In genomic region chr20:25865715-25866656, GRCh38 we compare ENCODE assay signal across 7 cellular contexts.
DNase-seq lines count a peak whose midpoint lies in the region; ATAC-seq and TF ChIP-seq lines count a peak whose summit lies in the region.

No MANE protein-coding gene starts in this region.

- H3K4me1 Mint-ChIP-seq in activated B cell treated with CpG ODN at 0.5 μM for 24 hours = peaks cover 36% of the 10 kb centered on the region

- no peak for TF ChIP-seq CTCF in activated B cell treated with CpG ODN at 0.5 μM for 24 hours (IDR thresholded peaks at IDR 0.05)
- TF ChIP-seq CTCF in cardiac fibroblast (IDR thresholded peaks at IDR 0.05; ENCODE audit: low read depth, low read length) = no peak
- no peak for TF ChIP-seq CTCF in spleen (IDR thresholded peaks at IDR 0.05 in 8 of 11, conservative IDR thresholded peaks at IDR 0.05 in 3 of 11)

- WGBS in spleen, 5 donors = 26 to 40% (median 28%) methylated on average over 33 to 43 of the region's 43 CpGs

- H3K36me3 ChIP-seq in spleen = no peaks in the 10 kb centered on the region

- peak overlapping the region; percentile 61 for H3K4me3 Mint-ChIP-seq in activated B cell treated with CpG ODN at 0.5 μM for 24 hours

- no peak overlapping the region for H3K27ac Mint-ChIP-seq in activated B cell treated with CpG ODN at 0.5 μM for 24 hours

- H3K9me3 ChIP-seq in spleen = no peaks in the 10 kb centered on the region

- H3K27me3 ChIP-seq in spleen (replicated peaks in 1 of 7) = peaks cover 0 to 85% (median 19%) of the 10 kb centered on the region in 7 donors

- no peak overlapping the region for H3K27ac ChIP-seq in spleen

- ATAC-seq in GM19372 (IDR thresholded peaks at IDR 0.05; ENCODE audit: low read depth, unreplicated experiment) = peak; percentile 45
- peak; percentile 42 for ATAC-seq in activated B cell treated with CpG ODN at 0.5 μM for 24 hours (ENCODE audit: low read depth)
- ATAC-seq in HG03439 (IDR thresholded peaks at IDR 0.05; ENCODE audit: unreplicated experiment) = no peak

- no peak for TF ChIP-seq POLR2A in spleen (IDR thresholded peaks at IDR 0.05)

- peaks cover 57% of the 10 kb centered on the region for H3K27me3 Mint-ChIP-seq in activated B cell treated with CpG ODN at 0.5 μM for 24 hours

- peak overlapping the region; percentile 32 to 34 for H3K4me3 ChIP-seq in cardiac fibroblast (replicated peaks in 1 of 2; ENCODE audit: low read depth in 2 of 2, low read length in 2 of 2)
- H3K4me3 ChIP-seq in spleen = peak overlapping the region in 6 of 8 donors; percentile 16 to 62 (median 28)

- H3K9me3 Mint-ChIP-seq in activated B cell treated with CpG ODN at 0.5 μM for 24 hours = peaks cover 2% of the 10 kb centered on the region

- peak; percentile 64 to 90 (median 80) for DNase-seq in NCI-H1417 (lab: John Stamatoyannopoulos, UW)
- DNase-seq in activated B cell treated with CpG ODN at 0.5 μM for 24 hours = peak; percentile 46
- DNase-seq in cardiac fibroblast (ENCODE audit: low read depth in 2 of 2) = peak; percentile 79 to 83
- DNase-seq in iPS-NIHi7 (ENCODE audit: extremely low spot score) = peak; percentile 67
- peak; percentile 87 for DNase-seq in spleen

- CTCF ChIA-PET in activated B cell treated with CpG ODN at 0.5 μM for 24 hours (lab: Charles Lee) = no interaction called here

- peaks cover 9 to 71% (median 47%) of the 10 kb centered on the region in 6 donors for H3K4me1 ChIP-seq in spleen

- intact Hi-C loops in activated B cell treated with CpG ODN at 0.5 μM for 24 hours (cut with micrococcal nuclease) (no loop called here), spleen (cut with DNase I; ENCODE audit: low total_unique reads) (no loop called here)

- H3K36me3 Mint-ChIP-seq in activated B cell treated with CpG ODN at 0.5 μM for 24 hours (ENCODE audit: low read depth) = no peaks in the 10 kb centered on the region

- POLR2A ChIA-PET in activated B cell treated with CpG ODN at 0.5 μM for 24 hours (lab: Charles Lee) = no interaction called here
